In the genomic region with DNA sequence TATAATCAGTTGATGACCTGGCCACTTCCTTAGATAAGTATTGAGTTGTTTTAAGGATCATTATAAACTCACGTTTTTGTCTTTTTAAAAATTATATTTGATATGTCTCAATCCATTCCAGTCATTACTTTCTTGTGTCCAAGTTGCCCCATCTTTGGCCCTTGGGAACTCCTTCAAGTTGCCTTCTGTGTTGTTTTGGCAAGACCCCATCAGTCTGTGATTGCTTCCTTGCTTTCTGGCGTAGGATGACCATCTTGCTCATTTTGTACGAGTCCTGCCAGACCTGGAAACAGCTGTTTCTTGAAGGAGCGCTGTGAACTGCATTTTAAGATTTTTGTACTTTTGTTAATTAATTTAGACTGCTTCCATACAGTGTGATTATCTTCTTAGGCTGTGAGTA, we compare ENCODE assay signal across 13 cellular contexts.
A peak's percentile ranks its signal among the peaks of the same experiment; 100 is the strongest.
DNase-seq lines count a peak whose midpoint lies in the region; TF ChIP-seq lines count a peak whose summit lies in the region.
"Had no signal": no experiment of that assay in that cellular context is flagged by ENCODE, and none has a peak within 500 bp of the region (broad histone marks: within the 10 kb centered on the region; RNA-seq: fewer than 3 reads in every experiment).

No MANE protein-coding gene starts in this region.

- peaks cover 28% of the 10 kb centered on the region for H3K36me3 Mint-ChIP-seq in activated T-cell treated with anti-CD3 and anti-CD28 coated beads, Interleukin-2, amount 50 U/mL, for 24 hours (ENCODE audit: low read depth)

- no peak for DNase-seq in activated T-cell treated with anti-CD3 and anti-CD28 coated beads, Interleukin-2, amount 50 U/mL, for 24 hours
- DNase-seq in activated T-cell treated with anti-CD3 and anti-CD28 coated beads, Interleukin-2, amount 50 U/mL, for 48 hours: no peak
- DNase-seq in fibroblast of pulmonary artery (ENCODE audit: low read depth) (peak; percentile 59), osteoblast (ENCODE audit: insufficient read length, low spot score, missing footprints) (no peak), uterus (peak; percentile 33), SW480 (ENCODE audit: low spot score) (no peak), GM19238 (ENCODE audit: insufficient read length, low spot score) (no peak)
- DNase-seq in effector CD8-positive, alpha-beta T cell (lab: John Stamatoyannopoulos, UW): no peak
- DNase-seq: activated naive CD4-positive, alpha-beta T cell treated with anti-CD3 and anti-CD28 coated beads for 36 hours; caudate nucleus; NCI-H1048; NCI-H345 had no signal

- H3K27ac ChIP-seq in osteoblast (ENCODE audit: low read depth, low read length) (peak overlapping the region; percentile 59), uterus (peak overlapping the region in 1 of 2 donors; percentile 83)

- intact Hi-C loops in uterus (cut with DNase I; ENCODE audit: low total_unique reads): loop anchor here (10.0 kb wide), 1 partner anchor 81 kb away; the partner anchor contains the start of gene CAB39

- H3K4me3 Mint-ChIP-seq in activated T-cell treated with anti-CD3 and anti-CD28 coated beads, Interleukin-2, amount 50 U/mL, for 24 hours: peak overlapping the region; percentile 6

- H3K36me3 ChIP-seq in osteoblast (ENCODE audit: insufficient read depth, low read length) (peaks cover 23% of the 10 kb centered on the region), uterus (no peaks in the 10 kb centered on the region)

- peaks cover 56% of the 10 kb centered on the region for H3K79me2 ChIP-seq in osteoblast (ENCODE audit: insufficient read depth, low read length)

- H3K27me3 Mint-ChIP-seq in activated T-cell treated with anti-CD3 and anti-CD28 coated beads, Interleukin-2, amount 50 U/mL, for 24 hours: no peaks in the 10 kb centered on the region

- no peak overlapping the region for H2AFZ ChIP-seq in osteoblast (ENCODE audit: low read length)

- H3K27me3 ChIP-seq in osteoblast (ENCODE audit: insufficient read depth, low read length): no peaks in the 10 kb centered on the region
- no peaks in the 10 kb centered on the region for H3K27me3 ChIP-seq in uterus

- TF ChIP-seq POLR2A in uterus (IDR thresholded peaks at IDR 0.05): no peak

- H3K4me1 ChIP-seq in osteoblast (ENCODE audit: insufficient read depth, low read length): peaks cover 52% of the 10 kb centered on the region
- H3K4me1 ChIP-seq in uterus: no peaks in the 10 kb centered on the region

- H3K4me3 ChIP-seq in fibroblast of pulmonary artery (replicated peaks; ENCODE audit: low read depth, low read length): no peak overlapping the region
- H3K4me3 ChIP-seq in osteoblast (ENCODE audit: insufficient read depth, low read length): no peak overlapping the region
- H3K4me3 ChIP-seq in uterus: no peak overlapping the region

- TF ChIP-seq CTCF in fibroblast of pulmonary artery (IDR thresholded peaks at IDR 0.05; ENCODE audit: low read length, missing control alignments) (no peak), osteoblast (IDR thresholded peaks at IDR 0.05; ENCODE audit: extremely low read depth, low read depth, low read length) (no peak), uterus (IDR thresholded peaks at IDR 0.05) (no peak)

- no peak overlapping the region for H3K27ac Mint-ChIP-seq in activated T-cell treated with anti-CD3 and anti-CD28 coated beads, Interleukin-2, amount 50 U/mL, for 24 hours
- H3K27ac Mint-ChIP-seq: activated naive CD4-positive, alpha-beta T cell treated with anti-CD3 and anti-CD28 coated beads for 36 hours had no signal

- H4K20me1 ChIP-seq in osteoblast (ENCODE audit: insufficient read depth, low read length): peaks cover 13% of the 10 kb centered on the region

- H3K4me1 Mint-ChIP-seq in activated T-cell treated with anti-CD3 and anti-CD28 coated beads, Interleukin-2, amount 50 U/mL, for 24 hours (ENCODE audit: low read depth): peaks cover 40% of the 10 kb centered on the region

- H3K9me3 Mint-ChIP-seq in activated T-cell treated with anti-CD3 and anti-CD28 coated beads, Interleukin-2, amount 50 U/mL, for 24 hours: peaks cover 2% of the 10 kb centered on the region
- H3K9me3 Mint-ChIP-seq: activated naive CD4-positive, alpha-beta T cell treated with anti-CD3 and anti-CD28 coated beads for 36 hours; T-helper 2 cell treated with Interferon-gamma antibody and Interleukin-4, amounts not matched to agents 5 μg/mL and 100 μg/mL, for 36 hours had no signal

- H3K4me2 ChIP-seq in osteoblast (ENCODE audit: insufficient read depth, low read length): no peak overlapping the region

- H3K9me3 ChIP-seq in osteoblast (ENCODE audit: low read depth, low read length): no peaks in the 10 kb centered on the region
- H3K9me3 ChIP-seq in uterus: no peaks in the 10 kb centered on the region

Comparison
In these comparisons a context has a peak if more than half of its experiments do, and no peak if none do; other contexts are left out.
1. DNase-seq: peak in fibroblast of pulmonary artery (single experiment) and uterus (2 of 2); none in activated T-cell treated with anti-CD3 and anti-CD28 coated beads, Interleukin-2, amount 50 U/mL, for 24 hours (single experiment), activated T-cell treated with anti-CD3 and anti-CD28 coated beads, Interleukin-2, amount 50 U/mL, for 48 hours (0 of 2), osteoblast (single experiment), effector CD8-positive, alpha-beta T cell (single experiment), SW480 (single experiment) and GM19238 (single experiment).